Comparison of ENCODE assay signal across 1 cellular context in the genomic region with DNA sequence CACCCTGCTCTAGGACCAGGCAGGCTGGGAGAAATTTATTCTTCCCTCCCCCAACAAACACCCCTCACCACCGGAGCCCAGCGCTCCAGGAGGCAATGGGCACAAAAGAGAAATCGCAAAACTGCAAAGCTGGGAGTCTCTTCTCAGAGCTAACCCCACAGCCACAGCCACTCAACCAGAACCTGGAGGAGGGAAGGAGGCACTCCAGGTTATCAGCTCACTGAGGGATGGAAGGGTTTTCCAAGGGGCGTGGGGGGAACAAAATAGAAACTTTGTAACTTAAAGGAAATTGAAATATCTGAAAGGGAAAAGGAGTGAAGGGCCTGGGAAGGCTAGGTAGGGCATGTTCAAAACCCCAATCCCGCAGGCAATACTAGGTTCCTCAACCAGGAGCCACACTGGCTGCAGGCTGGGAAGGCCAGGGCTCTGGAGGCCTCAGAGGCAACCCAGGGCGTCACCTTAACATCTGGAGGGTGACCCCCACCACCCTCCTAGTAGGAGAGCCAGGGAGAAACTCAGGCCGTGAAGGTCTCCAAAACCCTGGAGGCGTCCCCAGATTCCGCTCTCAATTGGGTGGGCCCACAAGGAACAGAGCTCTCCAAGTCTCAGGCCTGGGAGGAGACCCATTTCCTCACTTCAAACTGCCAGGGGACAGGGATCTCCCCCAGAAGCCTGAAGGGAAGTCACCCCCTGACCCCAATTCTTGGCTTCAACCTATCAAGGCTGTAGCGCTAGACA.
TF ChIP-seq lines count a peak whose summit lies in the region.

No MANE protein-coding gene starts in this region.

TF ChIP-seq in K562, 482 proteins besides CTCF, POLR2A, EP300 and RAD21:
- TF ChIP-seq RHOXF2B (CRISPR knock-in tag; conservative IDR thresholded peaks at IDR 0.05) (no peak), ELF2 (CRISPR knock-in tag; IDR thresholded peaks at IDR 0.05) (0 out of 2 replicates have a peak, but pooled peaks have one; percentile 42)
- TF ChIP-seq, protein P1, sequence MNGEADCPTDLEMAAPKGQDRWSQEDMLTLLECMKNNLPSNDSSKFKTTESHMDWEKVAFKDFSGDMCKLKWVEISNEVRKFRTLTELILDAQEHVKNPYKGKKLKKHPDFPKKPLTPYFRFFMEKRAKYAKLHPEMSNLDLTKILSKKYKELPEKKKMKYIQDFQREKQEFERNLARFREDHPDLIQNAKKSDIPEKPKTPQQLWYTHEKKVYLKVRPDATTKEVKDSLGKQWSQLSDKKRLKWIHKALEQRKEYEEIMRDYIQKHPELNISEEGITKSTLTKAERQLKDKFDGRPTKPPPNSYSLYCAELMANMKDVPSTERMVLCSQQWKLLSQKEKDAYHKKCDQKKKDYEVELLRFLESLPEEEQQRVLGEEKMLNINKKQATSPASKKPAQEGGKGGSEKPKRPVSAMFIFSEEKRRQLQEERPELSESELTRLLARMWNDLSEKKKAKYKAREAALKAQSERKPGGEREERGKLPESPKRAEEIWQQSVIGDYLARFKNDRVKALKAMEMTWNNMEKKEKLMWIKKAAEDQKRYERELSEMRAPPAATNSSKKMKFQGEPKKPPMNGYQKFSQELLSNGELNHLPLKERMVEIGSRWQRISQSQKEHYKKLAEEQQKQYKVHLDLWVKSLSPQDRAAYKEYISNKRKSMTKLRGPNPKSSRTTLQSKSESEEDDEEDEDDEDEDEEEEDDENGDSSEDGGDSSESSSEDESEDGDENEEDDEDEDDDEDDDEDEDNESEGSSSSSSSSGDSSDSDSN (IDR thresholded peaks at IDR 0.05; ENCODE audit: borderline replicate concordance in 1 of 2, low read depth in 2 of 2, low read length in 2 of 2), result 0 out of 4 replicates have a peak, but pooled peaks of 1 of the 2 experiments have one; percentile 17
- TF ChIP-seq, protein P2, sequence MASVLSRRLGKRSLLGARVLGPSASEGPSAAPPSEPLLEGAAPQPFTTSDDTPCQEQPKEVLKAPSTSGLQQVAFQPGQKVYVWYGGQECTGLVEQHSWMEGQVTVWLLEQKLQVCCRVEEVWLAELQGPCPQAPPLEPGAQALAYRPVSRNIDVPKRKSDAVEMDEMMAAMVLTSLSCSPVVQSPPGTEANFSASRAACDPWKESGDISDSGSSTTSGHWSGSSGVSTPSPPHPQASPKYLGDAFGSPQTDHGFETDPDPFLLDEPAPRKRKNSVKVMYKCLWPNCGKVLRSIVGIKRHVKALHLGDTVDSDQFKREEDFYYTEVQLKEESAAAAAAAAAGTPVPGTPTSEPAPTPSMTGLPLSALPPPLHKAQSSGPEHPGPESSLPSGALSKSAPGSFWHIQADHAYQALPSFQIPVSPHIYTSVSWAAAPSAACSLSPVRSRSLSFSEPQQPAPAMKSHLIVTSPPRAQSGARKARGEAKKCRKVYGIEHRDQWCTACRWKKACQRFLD (CRISPR knock-in tag; IDR thresholded peaks at IDR 0.05), result 0 out of 2 replicates have a peak, but pooled peaks have one; percentile 17
TF ChIP-seq in K562: peak in this region for 3.
